16 cellular contexts compared by ENCODE assay signal in the genomic region with DNA sequence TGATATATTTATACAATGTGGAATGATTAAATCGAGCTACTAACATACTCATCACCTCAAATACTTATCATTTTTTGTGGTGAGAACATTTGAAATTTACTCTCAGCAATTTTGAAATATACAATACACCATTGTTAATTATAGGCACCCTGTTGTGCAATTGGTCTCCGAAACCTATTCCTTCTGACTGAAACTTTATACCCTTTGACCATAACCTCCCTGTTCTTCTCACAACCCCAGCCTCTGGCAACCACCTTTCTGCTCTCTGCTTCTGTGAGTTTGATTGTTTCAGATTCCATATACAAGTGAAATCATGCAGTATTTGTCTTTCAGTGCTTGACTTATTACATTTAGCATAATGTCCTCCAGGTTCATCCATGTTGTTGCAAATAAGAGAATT. TPM values are rescaled to one million over a fixed set of nuclear protein-coding genes. Genes with fewer than 3 reads are reported as not detected.
A peak's percentile ranks its signal among the peaks of the same experiment; 100 is the strongest.
DNase-seq lines count a peak whose midpoint lies in the region; ATAC-seq and TF ChIP-seq lines count a peak whose summit lies in the region.
"Had no signal": no experiment of that assay in that cellular context is flagged by ENCODE, and none has a peak within 500 bp of the region (broad histone marks: within the 10 kb centered on the region; RNA-seq: fewer than 3 reads in every experiment).

No MANE protein-coding gene starts in this region.

- no peaks in the 10 kb centered on the region for H3K9me3 ChIP-seq in breast epithelium
- H3K9me3 ChIP-seq: HAP-1 had no signal

- H3K36me3 ChIP-seq in breast epithelium, result no peaks in the 10 kb centered on the region
- H3K36me3 ChIP-seq: HAP-1 had no signal

- no peak for TF ChIP-seq CTCF in MCF 10A (IDR thresholded peaks at IDR 0.05; ENCODE audit: unreplicated experiment)
- no peak for TF ChIP-seq CTCF in breast epithelium (IDR thresholded peaks at IDR 0.05)
- no peak for TF ChIP-seq CTCF in WTC11 (IDR thresholded peaks at IDR 0.05)
- no peak for TF ChIP-seq CTCF in CD14-positive monocyte (IDR thresholded peaks at IDR 0.05)

- POLR2A ChIA-PET in MCF 10A (lab: Yijun Ruan, JAX), result no interaction called here
- POLR2A ChIA-PET in WTC11 (lab: Charles Lee), result no interaction called here

- H3K27ac Mint-ChIP-seq in MCF 10A (ENCODE audit: low read depth, unreplicated experiment) (no peak overlapping the region), WTC11 (peak overlapping the region; percentile 2; the same call in 1 of the 2 replicates), CD14-positive monocyte (no peak overlapping the region)
- no peak overlapping the region for H3K27ac Mint-ChIP-seq in stimulated activated naive CD8-positive, alpha-beta T cell treated with anti-CD3 and anti-CD28 coated beads, Interleukin-15, amount 100 ng/mL, for 72 hours
- H3K27ac Mint-ChIP-seq: B cell; CD4-positive, alpha-beta memory T cell; HFFc6 had no signal

- H3K9me3 Mint-ChIP-seq in MCF 10A (ENCODE audit: unreplicated experiment) (no peaks in the 10 kb centered on the region), WTC11 (no peaks in the 10 kb centered on the region), CD14-positive monocyte (peaks cover 0 to 1% (median 0%) of the 10 kb centered on the region in 7 donors)
- H3K9me3 Mint-ChIP-seq in stimulated activated naive CD8-positive, alpha-beta T cell treated with anti-CD3 and anti-CD28 coated beads, Interleukin-15, amount 100 ng/mL, for 72 hours, result no peaks in the 10 kb centered on the region
- H3K9me3 Mint-ChIP-seq: HFFc6 had no signal

- ATAC-seq in WTC11, result no peak
- ATAC-seq in stimulated activated naive CD8-positive, alpha-beta T cell treated with anti-CD3 and anti-CD28 coated beads, Interleukin-15, amount 100 ng/mL, for 72 hours, result no peak

- no TSS peak for BruUV-seq in MCF 10A (replicated peaks; lab: Mats Ljungman, UMichigan)

- intact Hi-C loops in MCF 10A (cut with micrococcal nuclease) (no loop called here), breast epithelium (cut with DNase I; ENCODE audit: low total_unique reads) (no loop called here), CD14-positive monocyte (cut with micrococcal nuclease) (no loop called here)

- DNase-seq in MCF 10A (ENCODE audit: unreplicated experiment) (peak; percentile 21), breast epithelium (ENCODE audit: low spot score in 2 of 2) (no peak), WTC11 (ENCODE audit: low spot score) (no peak), mesenteric fat pad (ENCODE audit: low spot score) (peak; percentile 1), CD14-positive monocyte (ENCODE audit: low spot score) (no peak), NCI-H1048 (lab: John Stamatoyannopoulos, UW) (no peak)
- DNase-seq in stimulated activated naive CD8-positive, alpha-beta T cell treated with anti-CD3 and anti-CD28 coated beads, Interleukin-15, amount 100 ng/mL, for 72 hours, result no peak
- DNase-seq: 8988T; C1 segment of cervical spinal cord; CD4-positive, alpha-beta memory T cell; DMS153; DMS79 treated with DMSO at 0.1 percent for 48 hours; EL; HFFc6 had no signal

- TF ChIP-seq POLR2A in breast epithelium (IDR thresholded peaks at IDR 0.05), result no peak

- H3K4me3 Mint-ChIP-seq in MCF 10A (ENCODE audit: unreplicated experiment) (no peak overlapping the region), WTC11 (no peak overlapping the region), CD14-positive monocyte (no peak overlapping the region)
- H3K4me3 Mint-ChIP-seq in stimulated activated naive CD8-positive, alpha-beta T cell treated with anti-CD3 and anti-CD28 coated beads, Interleukin-15, amount 100 ng/mL, for 72 hours, result no peak overlapping the region
- H3K4me3 Mint-ChIP-seq: B cell; CD4-positive, alpha-beta memory T cell; HFFc6 had no signal

- H3K4me1 Mint-ChIP-seq in MCF 10A (ENCODE audit: insufficient read depth, unreplicated experiment) (peaks cover 6% of the 10 kb centered on the region), WTC11 (no peaks in the 10 kb centered on the region), CD14-positive monocyte (no peaks in the 10 kb centered on the region)
- H3K4me1 Mint-ChIP-seq in stimulated activated naive CD8-positive, alpha-beta T cell treated with anti-CD3 and anti-CD28 coated beads, Interleukin-15, amount 100 ng/mL, for 72 hours, result no peaks in the 10 kb centered on the region
- H3K4me1 Mint-ChIP-seq: B cell; CD4-positive, alpha-beta memory T cell had no signal

- H3K27ac ChIP-seq in breast epithelium, result peak overlapping the region in 1 of 2 donors; percentile 53

- H3K36me3 Mint-ChIP-seq in MCF 10A (ENCODE audit: insufficient read depth, unreplicated experiment) (no peaks in the 10 kb centered on the region), WTC11 (no peaks in the 10 kb centered on the region), CD14-positive monocyte (no peaks in the 10 kb centered on the region)
- H3K36me3 Mint-ChIP-seq: CD4-positive, alpha-beta memory T cell had no signal

- CTCF ChIA-PET in MCF 10A (lab: Yijun Ruan, JAX) (interaction anchor here (1.9 kb wide), 1 partner anchor 17 kb away, joined by 8 read pairs; no protein-coding TSS in a partner anchor), WTC11 (lab: Charles Lee) (no interaction called here)

- no peaks in the 10 kb centered on the region for H3K27me3 ChIP-seq in breast epithelium

- H3K4me3 ChIP-seq in breast epithelium, result no peak overlapping the region
- H3K4me3 ChIP-seq: HAP-1 had no signal

- no peaks in the 10 kb centered on the region for H3K4me1 ChIP-seq in breast epithelium
- H3K4me1 ChIP-seq: HAP-1 had no signal

- peaks cover 44% of the 10 kb centered on the region for H3K27me3 Mint-ChIP-seq in MCF 10A (ENCODE audit: insufficient read depth, unreplicated experiment)
- H3K27me3 Mint-ChIP-seq in WTC11 (ENCODE audit: low read depth), result no peaks in the 10 kb centered on the region; the same call in 1 of the 2 replicates
- H3K27me3 Mint-ChIP-seq in CD14-positive monocyte (ENCODE audit: low read depth in 3 of 3), result peaks cover 0 to 8% (median 3%) of the 10 kb centered on the region in 3 donors
- H3K27me3 Mint-ChIP-seq in stimulated activated naive CD8-positive, alpha-beta T cell treated with anti-CD3 and anti-CD28 coated beads, Interleukin-15, amount 100 ng/mL, for 72 hours, result peaks cover 22% of the 10 kb centered on the region

TF ChIP-seq in WTC11, 78 proteins besides CTCF, POLR2A, EP300 and RAD21 (continues in another document):
- no peak for TF ChIP-seq ATF3 (CRISPR knock-in tag; conservative IDR thresholded peaks at IDR 0.05)
- TF ChIP-seq MXD4 (CRISPR knock-in tag; IDR thresholded peaks at IDR 0.05; ENCODE audit: borderline replicate concordance), result no peak
- no peak for TF ChIP-seq ZNF281 (CRISPR knock-in tag; IDR thresholded peaks at IDR 0.05)
- TF ChIP-seq, protein P1, sequence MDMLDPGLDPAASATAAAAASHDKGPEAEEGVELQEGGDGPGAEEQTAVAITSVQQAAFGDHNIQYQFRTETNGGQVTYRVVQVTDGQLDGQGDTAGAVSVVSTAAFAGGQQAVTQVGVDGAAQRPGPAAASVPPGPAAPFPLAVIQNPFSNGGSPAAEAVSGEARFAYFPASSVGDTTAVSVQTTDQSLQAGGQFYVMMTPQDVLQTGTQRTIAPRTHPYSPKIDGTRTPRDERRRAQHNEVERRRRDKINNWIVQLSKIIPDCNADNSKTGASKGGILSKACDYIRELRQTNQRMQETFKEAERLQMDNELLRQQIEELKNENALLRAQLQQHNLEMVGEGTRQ (CRISPR knock-in tag; IDR thresholded peaks at IDR 0.05), result no peak
- TF ChIP-seq ZSCAN18 (CRISPR knock-in tag; IDR thresholded peaks at IDR 0.05), result no peak
- TF ChIP-seq SP1 (CRISPR knock-in tag; conservative IDR thresholded peaks at IDR 0.05), result no peak
- TF ChIP-seq ZNF263 (CRISPR knock-in tag; IDR thresholded peaks at IDR 0.05; ENCODE audit: low read depth), result no peak
- no peak for TF ChIP-seq FOXK1 (CRISPR knock-in tag; IDR thresholded peaks at IDR 0.05)

RNA-seq across cellular contexts. Expression of gene SETD4, which starts 49.5 kb away (rescaled TPM):
- total RNA-seq in MCF 10A (2022) (22.6 and 23.3 TPM in 2 replicates), breast epithelium (10 to 100 TPM; 14.2 to 34.1 (median 25.6) TPM), WTC11 (2021) (44.1 to 64.8 TPM (median 45.7 TPM) in 3 replicates), mesenteric fat pad (12.9 TPM)
- 1 to 10 TPM; 4.1 to 4.3 TPM for polyA plus RNA-seq in CD14-positive monocyte

RNA-seq across cellular contexts. Expression of gene CBR1, which starts 59.0 kb away (rescaled TPM):
- 35.8 and 38.6 TPM in 2 replicates for total RNA-seq in MCF 10A (2022)
- 100 to 1,000 TPM in 1 of 3 donors, 10 to 100 TPM in 2; 79.5 to 104 (median 85.5) TPM for total RNA-seq in breast epithelium
- total RNA-seq in WTC11 (2021), result 167 to 172 TPM (median 170 TPM) in 3 replicates
- 46.7 TPM for total RNA-seq in mesenteric fat pad
- polyA plus RNA-seq in CD14-positive monocyte, result 100 to 1,000 TPM; 100 to 114 TPM

Comparison
In these comparisons a context has a peak if more than half of its experiments do, and no peak if none do; other contexts are left out.
1. DNase-seq: peak in MCF 10A (single experiment) and mesenteric fat pad (single experiment); none in breast epithelium (0 of 2), WTC11 (single experiment), CD14-positive monocyte (single experiment), stimulated activated naive CD8-positive, alpha-beta T cell treated with anti-CD3 and anti-CD28 coated beads, Interleukin-15, amount 100 ng/mL, for 72 hours (0 of 2) and NCI-H1048 (single experiment).